ENCODE assay signal across 10 cellular contexts in genomic region chr6:56540950-56541600, GRCh38.
DNase-seq lines count a peak whose midpoint lies in the region; ATAC-seq and TF ChIP-seq lines count a peak whose summit lies in the region.
"Had no signal": no experiment of that assay in that cellular context is flagged by ENCODE, and none has a peak within 500 bp of the region (broad histone marks: within the 10 kb centered on the region; RNA-seq: fewer than 3 reads in every experiment).

No MANE protein-coding gene starts in this region.

- peak overlapping the region; percentile 36 for H3K4me3 ChIP-seq in colonic mucosa

- peak overlapping the region; percentile 14 to 84 for H3K9ac ChIP-seq in colonic mucosa (ENCODE audit: low read depth in 2 of 2, low read length in 2 of 2)

- H3K4me1 ChIP-seq in colonic mucosa = no peaks in the 10 kb centered on the region

- H3K27me3 ChIP-seq in colonic mucosa = no peaks in the 10 kb centered on the region

- peak overlapping the region; percentile 82 for H3K27ac ChIP-seq in colonic mucosa

- no peak overlapping the region for H3K4me3 Mint-ChIP-seq in naive B cell
- no peak overlapping the region for H3K4me3 Mint-ChIP-seq in stimulated activated effector memory CD8-positive, alpha-beta T cell treated with anti-CD3 and anti-CD28 coated beads, Interleukin-12 subunit alpha, Interleukin-12 subunit beta, amount 100 ng/mL, for 72 hours
- no peak overlapping the region for H3K4me3 Mint-ChIP-seq in stimulated activated naive CD8-positive, alpha-beta T cell treated with anti-CD3 and anti-CD28 coated beads, Interleukin-15, amount 100 ng/mL, for 72 hours
- H3K4me3 Mint-ChIP-seq: central memory CD8-positive, alpha-beta T cell had no signal

- no peaks in the 10 kb centered on the region for H3K36me3 Mint-ChIP-seq in naive B cell
- no peaks in the 10 kb centered on the region for H3K36me3 Mint-ChIP-seq in stimulated activated effector memory CD8-positive, alpha-beta T cell treated with anti-CD3 and anti-CD28 coated beads, Interleukin-12 subunit alpha, Interleukin-12 subunit beta, amount 100 ng/mL, for 72 hours

- H3K27me3 Mint-ChIP-seq in naive B cell = no peaks in the 10 kb centered on the region
- no peaks in the 10 kb centered on the region for H3K27me3 Mint-ChIP-seq in stimulated activated naive CD8-positive, alpha-beta T cell treated with anti-CD3 and anti-CD28 coated beads, Interleukin-15, amount 100 ng/mL, for 72 hours
- H3K27me3 Mint-ChIP-seq: central memory CD8-positive, alpha-beta T cell had no signal

- H3K27ac Mint-ChIP-seq in naive B cell = no peak overlapping the region
- H3K27ac Mint-ChIP-seq in stimulated activated effector memory CD8-positive, alpha-beta T cell treated with anti-CD3 and anti-CD28 coated beads, Interleukin-12 subunit alpha, Interleukin-12 subunit beta, amount 100 ng/mL, for 72 hours = no peak overlapping the region
- H3K27ac Mint-ChIP-seq in stimulated activated naive CD8-positive, alpha-beta T cell treated with anti-CD3 and anti-CD28 coated beads, Interleukin-15, amount 100 ng/mL, for 72 hours = no peak overlapping the region

- peak; percentile 19 to 34 for ATAC-seq in naive B cell (ENCODE audit: low read depth in 2 of 2)
- no peak for ATAC-seq in stimulated activated effector memory CD8-positive, alpha-beta T cell treated with anti-CD3 and anti-CD28 coated beads, Interleukin-12 subunit alpha, Interleukin-12 subunit beta, amount 100 ng/mL, for 72 hours
- ATAC-seq in stimulated activated naive CD8-positive, alpha-beta T cell treated with anti-CD3 and anti-CD28 coated beads, Interleukin-15, amount 100 ng/mL, for 72 hours = no peak
- no peak for ATAC-seq in HG02970 (IDR thresholded peaks at IDR 0.05; ENCODE audit: low FRiP score, unreplicated experiment)

- peak; percentile 43 for DNase-seq in CD1c-positive myeloid dendritic cell (ENCODE audit: extremely low spot score)
- peak; percentile 78 for DNase-seq in NCI-H146 (lab: John Stamatoyannopoulos, UW)
- DNase-seq in colonic mucosa = no peak
- peak; percentile 6 for DNase-seq in naive B cell
- DNase-seq in stimulated activated effector memory CD8-positive, alpha-beta T cell treated with anti-CD3 and anti-CD28 coated beads, Interleukin-12 subunit alpha, Interleukin-12 subunit beta, amount 100 ng/mL, for 72 hours (ENCODE audit: low spot score in 2 of 2) = no peak
- DNase-seq in stimulated activated naive CD8-positive, alpha-beta T cell treated with anti-CD3 and anti-CD28 coated beads, Interleukin-15, amount 100 ng/mL, for 72 hours = no peak
- DNase-seq in effector CD8-positive, alpha-beta T cell (lab: John Stamatoyannopoulos, UW) = no peak
- DNase-seq: NCI-H187 treated with DMSO at 0.1 percent for 48 hours had no signal

- no peaks in the 10 kb centered on the region for H3K36me3 ChIP-seq in colonic mucosa

- H3K4me1 Mint-ChIP-seq in naive B cell = no peaks in the 10 kb centered on the region
- no peaks in the 10 kb centered on the region for H3K4me1 Mint-ChIP-seq in stimulated activated effector memory CD8-positive, alpha-beta T cell treated with anti-CD3 and anti-CD28 coated beads, Interleukin-12 subunit alpha, Interleukin-12 subunit beta, amount 100 ng/mL, for 72 hours
- H3K4me1 Mint-ChIP-seq in stimulated activated naive CD8-positive, alpha-beta T cell treated with anti-CD3 and anti-CD28 coated beads, Interleukin-15, amount 100 ng/mL, for 72 hours = no peaks in the 10 kb centered on the region
- H3K4me1 Mint-ChIP-seq: central memory CD8-positive, alpha-beta T cell had no signal

- no peaks in the 10 kb centered on the region for H3K9me3 ChIP-seq in colonic mucosa

- TF ChIP-seq CTCF in colonic mucosa (IDR thresholded peaks at IDR 0.05) = no peak

- no peaks in the 10 kb centered on the region for H3K9me3 Mint-ChIP-seq in naive B cell
- no peaks in the 10 kb centered on the region for H3K9me3 Mint-ChIP-seq in stimulated activated effector memory CD8-positive, alpha-beta T cell treated with anti-CD3 and anti-CD28 coated beads, Interleukin-12 subunit alpha, Interleukin-12 subunit beta, amount 100 ng/mL, for 72 hours
- no peaks in the 10 kb centered on the region for H3K9me3 Mint-ChIP-seq in stimulated activated naive CD8-positive, alpha-beta T cell treated with anti-CD3 and anti-CD28 coated beads, Interleukin-15, amount 100 ng/mL, for 72 hours
- H3K9me3 Mint-ChIP-seq: central memory CD8-positive, alpha-beta T cell had no signal

- intact Hi-C loops in colonic mucosa (cut with DNase I) = no loop called here

Comparison
In these comparisons a context has a peak if more than half of its experiments do, and no peak if none do; other contexts are left out.
1. DNase-seq: peak in CD1c-positive myeloid dendritic cell (single experiment), NCI-H146 (single experiment) and naive B cell (single experiment); none in colonic mucosa (single experiment), stimulated activated effector memory CD8-positive, alpha-beta T cell treated with anti-CD3 and anti-CD28 coated beads, Interleukin-12 subunit alpha, Interleukin-12 subunit beta, amount 100 ng/mL, for 72 hours (0 of 2), stimulated activated naive CD8-positive, alpha-beta T cell treated with anti-CD3 and anti-CD28 coated beads, Interleukin-15, amount 100 ng/mL, for 72 hours (0 of 2) and effector CD8-positive, alpha-beta T cell (single experiment).
2. ATAC-seq: peak in naive B cell (2 of 2); none in stimulated activated effector memory CD8-positive, alpha-beta T cell treated with anti-CD3 and anti-CD28 coated beads, Interleukin-12 subunit alpha, Interleukin-12 subunit beta, amount 100 ng/mL, for 72 hours (single experiment), stimulated activated naive CD8-positive, alpha-beta T cell treated with anti-CD3 and anti-CD28 coated beads, Interleukin-15, amount 100 ng/mL, for 72 hours (single experiment) and HG02970 (single experiment).